1 cellular context compared by ENCODE assay signal in the genomic region with DNA sequence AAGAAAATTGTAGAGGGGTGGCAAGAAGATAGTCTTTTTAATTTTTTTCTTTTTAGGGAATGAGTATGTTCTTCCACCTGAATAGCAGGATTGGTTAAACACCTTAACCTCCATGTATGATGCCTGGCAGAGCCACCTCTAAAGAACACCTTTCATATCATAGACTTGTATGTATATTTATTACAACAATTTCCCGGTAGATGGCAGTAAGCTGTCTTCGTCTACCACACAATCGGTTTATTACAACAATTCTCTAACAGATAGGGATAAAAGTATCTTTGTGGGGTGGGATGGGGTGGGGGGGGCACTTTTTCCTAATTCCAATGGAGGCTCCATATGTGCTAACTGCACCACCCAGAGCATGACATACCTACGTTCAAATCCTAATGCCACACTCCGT.
TF ChIP-seq lines count a peak whose summit lies in the region.

No MANE protein-coding gene starts in this region.

TF ChIP-seq in IMR-90, 13 proteins besides CTCF, POLR2A, EP300 and RAD21 (continued from another document):
- TF ChIP-seq CHD1 (IDR thresholded peaks at IDR 0.05; ENCODE audit: low read depth, low read length): no peak
- TF ChIP-seq BHLHE40 (IDR thresholded peaks at IDR 0.05; ENCODE audit: low read depth, low read length): no peak
- TF ChIP-seq MAFK (IDR thresholded peaks at IDR 0.05; ENCODE audit: low read depth, low read length): no peak
- no peak for TF ChIP-seq MAZ (IDR thresholded peaks at IDR 0.05; ENCODE audit: borderline replicate concordance, low read depth, low read length)
- no peak for TF ChIP-seq RCOR1 (IDR thresholded peaks at IDR 0.05; ENCODE audit: insufficient replicate concordance, low read length)
- TF ChIP-seq SMC3 (IDR thresholded peaks at IDR 0.05; ENCODE audit: low read depth, low read length): no peak
- no peak for TF ChIP-seq NFE2L2 (IDR thresholded peaks at IDR 0.05; ENCODE audit: low read depth, low read length)
- no peak for TF ChIP-seq RFX5 (IDR thresholded peaks at IDR 0.05; ENCODE audit: low read depth, low read length)
